ENCODE assay signal across 8 cellular contexts in genomic region chr1:39395357-39395831, GRCh38.
DNase-seq lines count a peak whose midpoint lies in the region; ATAC-seq and TF ChIP-seq lines count a peak whose summit lies in the region.

No MANE protein-coding gene starts in this region.

- POLR2A ChIA-PET in AG04450 (lab: Yijun Ruan, JAX): interaction anchor here (0.7 to 1.6 kb wide), 6 partner anchors 8 to 33 kb away, joined by 3 to 5 read pairs (median 4); no protein-coding TSS in a partner anchor

- H3K4me3 ChIP-seq in AG04450 (ENCODE audit: low read depth, low read length) (0 out of 2 replicates have a peak overlapping the region, but pooled peaks have one; percentile 11), body of pancreas (no peak overlapping the region), right lobe of liver (no peak overlapping the region)
- H3K4me3 ChIP-seq in effector memory CD4-positive, alpha-beta T cell (ENCODE audit: insufficient read depth, low read depth, low read length, poor library complexity, severe bottlenecking): no peak overlapping the region

- TF ChIP-seq POLR2A in body of pancreas (IDR thresholded peaks at IDR 0.05) (peak in 2 of 3 donors; percentile 7 to 12), right lobe of liver (IDR thresholded peaks at IDR 0.05) (no peak)

- intact Hi-C loops in body of pancreas (cut with DNase I) (no loop called here), right lobe of liver (cut with DNase I) (no loop called here)

- ATAC-seq in body of pancreas: peak; percentile 49
- ATAC-seq in right lobe of liver: peak in 1 of 4 donors; percentile 10
- no peak for ATAC-seq in GM21390 (IDR thresholded peaks at IDR 0.05; ENCODE audit: unreplicated experiment)
- ATAC-seq in omental fat pad (ENCODE audit: low FRiP score): no peak

- no peaks in the 10 kb centered on the region for H3K36me3 ChIP-seq in body of pancreas (replicated peaks in 1 of 2; ENCODE audit: insufficient read depth in 1 of 2, low read depth in 2 of 2)
- H3K36me3 ChIP-seq in right lobe of liver: no peaks in the 10 kb centered on the region
- H3K36me3 ChIP-seq in effector memory CD4-positive, alpha-beta T cell (ENCODE audit: control insufficient read depth, insufficient read depth, low read length): peaks cover 13% of the 10 kb centered on the region

- DNase-seq in AG04450 (ENCODE audit: low read depth, low spot score) (peak; percentile 66), Kasumi-1 (lab: John Stamatoyannopoulos, UW) (peak; percentile 55 to 67), body of pancreas (peak in 2 of 4 donors; percentile 28 to 62), right lobe of liver (no peak), NCI-H524 (lab: John Stamatoyannopoulos, UW) (no peak), omental fat pad (ENCODE audit: low spot score) (no peak)
- DNase-seq in effector memory CD4-positive, alpha-beta T cell: no peak

- no peaks in the 10 kb centered on the region for H3K27me3 ChIP-seq in AG04450 (ENCODE audit: control insufficient read depth, insufficient read depth, low read length)
- H3K27me3 ChIP-seq in body of pancreas: no peaks in the 10 kb centered on the region
- no peaks in the 10 kb centered on the region for H3K27me3 ChIP-seq in right lobe of liver
- no peaks in the 10 kb centered on the region for H3K27me3 ChIP-seq in effector memory CD4-positive, alpha-beta T cell (replicated peaks; ENCODE audit: control insufficient read depth, insufficient read depth, low read length, poor library complexity, severe bottlenecking)

- no peaks in the 10 kb centered on the region for H3K9me3 ChIP-seq in AG04450 (ENCODE audit: control insufficient read depth, insufficient read depth, low read length)
- no peaks in the 10 kb centered on the region for H3K9me3 ChIP-seq in body of pancreas
- no peaks in the 10 kb centered on the region for H3K9me3 ChIP-seq in right lobe of liver
- no peaks in the 10 kb centered on the region for H3K9me3 ChIP-seq in effector memory CD4-positive, alpha-beta T cell (ENCODE audit: control insufficient read depth, low read length)

- CTCF ChIA-PET in AG04450 (lab: Charles Lee): interaction anchor here (0.7 to 7.7 kb wide), 3 partner anchors 10 to 38 kb away, joined by 3 to 61 read pairs (median 4); no protein-coding TSS in a partner anchor

- WGBS in body of pancreas, 2 donors: 0% methylated on average over 1 of the region's 1 CpG
- WGBS in right lobe of liver (ENCODE audit: insufficient coverage, low coverage, low lambda C conversion rate, missing lambda C conversion rate): 0% methylated on average over 1 of the region's 1 CpG

- TF ChIP-seq CTCF in AG04450 (IDR thresholded peaks at IDR 0.05; ENCODE audit: low read depth, low read length) (no peak), body of pancreas (IDR thresholded peaks at IDR 0.05) (no peak), right lobe of liver (IDR thresholded peaks at IDR 0.05) (no peak), omental fat pad (IDR thresholded peaks at IDR 0.05) (no peak)

- H3K27ac ChIP-seq in AG04450 (ENCODE audit: low read depth, low read length) (peak overlapping the region; percentile 84), body of pancreas (peak overlapping the region; percentile 55 to 89 (median 82)), right lobe of liver (peak overlapping the region; percentile 41 to 63 (median 61))
- H3K27ac ChIP-seq in effector memory CD4-positive, alpha-beta T cell (ENCODE audit: insufficient read depth, low read length, poor library complexity, severe bottlenecking): no peak overlapping the region

- peaks cover 77% of the 10 kb centered on the region for H3K4me1 ChIP-seq in body of pancreas
- peaks cover 0 to 66% (median 24%) of the 10 kb centered on the region in 4 donors for H3K4me1 ChIP-seq in right lobe of liver
- H3K4me1 ChIP-seq in effector memory CD4-positive, alpha-beta T cell (ENCODE audit: control insufficient read depth, insufficient read depth, low read length, poor library complexity, severe bottlenecking): peaks cover 44% of the 10 kb centered on the region

Comparison
In these comparisons a context has a peak if more than half of its experiments do, and no peak if none do; other contexts are left out.
1. DNase-seq: peak in AG04450 (single experiment) and Kasumi-1 (2 of 2); none in right lobe of liver (0 of 3), NCI-H524 (0 of 2), effector memory CD4-positive, alpha-beta T cell (0 of 3) and omental fat pad (single experiment).